ENCODE assay signal across 1 cellular context in the genomic region with DNA sequence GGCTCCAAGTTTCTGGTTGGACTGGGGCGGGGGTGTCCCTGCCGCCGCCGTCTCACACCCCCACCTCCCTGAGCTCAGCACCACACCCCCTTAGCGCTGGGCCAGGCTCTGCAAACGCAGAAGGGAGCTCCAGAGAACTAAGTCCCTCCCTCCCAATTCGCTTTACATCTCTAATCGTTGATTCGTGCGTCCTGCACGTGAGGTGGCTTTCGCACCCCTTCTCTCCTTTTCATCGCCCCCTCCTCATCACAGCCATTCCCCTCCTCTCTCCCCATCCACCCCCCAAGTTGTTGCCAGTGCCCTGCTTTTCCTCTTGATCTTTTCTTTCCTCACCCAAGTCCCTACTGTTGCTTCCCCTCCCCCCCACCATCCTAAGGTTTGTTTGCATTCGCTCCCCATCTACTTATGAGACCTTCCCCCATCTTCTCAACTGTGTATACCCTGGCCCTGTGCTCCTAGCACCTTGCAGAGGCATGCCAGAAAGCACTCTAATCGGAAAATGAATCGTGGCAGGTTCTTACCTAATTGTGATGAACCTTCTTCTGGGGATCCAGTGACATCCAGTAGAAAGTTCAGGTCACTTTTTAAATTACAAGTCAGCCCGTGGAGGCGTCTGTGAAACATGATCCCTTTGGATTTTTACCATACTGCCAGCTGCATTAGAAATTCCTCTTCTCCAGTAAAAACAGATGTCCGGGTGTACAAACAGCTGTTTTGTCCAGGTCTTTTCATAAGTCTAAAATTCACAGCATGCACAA.
A peak's percentile ranks its signal among the peaks of the same experiment; 100 is the strongest.
TF ChIP-seq lines count a peak whose summit lies in the region.

No MANE protein-coding gene starts in this region.

TF ChIP-seq in HepG2, 621 proteins besides CTCF, POLR2A, EP300 and RAD21 (continued from another document):
- no peak for TF ChIP-seq PRDM4 (CRISPR knock-in tag; IDR thresholded peaks at IDR 0.05; ENCODE audit: borderline replicate concordance)
- peak; percentile 15; the same call in 1 of the 2 replicates for TF ChIP-seq SALL1 (CRISPR knock-in tag; IDR thresholded peaks at IDR 0.05)
- no peak for TF ChIP-seq TGIF2 (CRISPR knock-in tag; IDR thresholded peaks at IDR 0.05)
- TF ChIP-seq, protein P1, sequence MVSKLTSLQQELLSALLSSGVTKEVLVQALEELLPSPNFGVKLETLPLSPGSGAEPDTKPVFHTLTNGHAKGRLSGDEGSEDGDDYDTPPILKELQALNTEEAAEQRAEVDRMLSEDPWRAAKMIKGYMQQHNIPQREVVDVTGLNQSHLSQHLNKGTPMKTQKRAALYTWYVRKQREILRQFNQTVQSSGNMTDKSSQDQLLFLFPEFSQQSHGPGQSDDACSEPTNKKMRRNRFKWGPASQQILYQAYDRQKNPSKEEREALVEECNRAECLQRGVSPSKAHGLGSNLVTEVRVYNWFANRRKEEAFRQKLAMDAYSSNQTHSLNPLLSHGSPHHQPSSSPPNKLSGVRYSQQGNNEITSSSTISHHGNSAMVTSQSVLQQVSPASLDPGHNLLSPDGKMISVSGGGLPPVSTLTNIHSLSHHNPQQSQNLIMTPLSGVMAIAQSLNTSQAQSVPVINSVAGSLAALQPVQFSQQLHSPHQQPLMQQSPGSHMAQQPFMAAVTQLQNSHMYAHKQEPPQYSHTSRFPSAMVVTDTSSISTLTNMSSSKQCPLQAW (CRISPR knock-in tag; IDR thresholded peaks at IDR 0.05) = peak; percentile 81
- TF ChIP-seq ZNF432 (CRISPR knock-in tag; IDR thresholded peaks at IDR 0.05; ENCODE audit: borderline replicate concordance) = no peak
